1 cellular context compared by ENCODE assay signal in genomic region chr20:32132911-32133549, GRCh38.
A peak's percentile ranks its signal among the peaks of the same experiment; 100 is the strongest.
TF ChIP-seq lines count a peak whose summit lies in the region.

No MANE protein-coding gene starts in this region.

TF ChIP-seq in HepG2, 621 proteins besides CTCF, POLR2A, EP300 and RAD21:
- 0 out of 2 replicates have a peak, but pooled peaks have one; percentile 25 for TF ChIP-seq IKZF1 (IDR thresholded peaks at IDR 0.05)
- no peak for TF ChIP-seq ZNF576 (CRISPR knock-in tag; IDR thresholded peaks at IDR 0.05)
- TF ChIP-seq MAFK (conservative IDR thresholded peaks at IDR 0.05 in 1 of 2, IDR thresholded peaks at IDR 0.05 in 1 of 2; ENCODE audit: low read length in 2 of 2), result 0 out of 4 replicates have a peak, but pooled peaks of 1 of the 2 experiments have one; percentile 27
